In the genomic region with DNA sequence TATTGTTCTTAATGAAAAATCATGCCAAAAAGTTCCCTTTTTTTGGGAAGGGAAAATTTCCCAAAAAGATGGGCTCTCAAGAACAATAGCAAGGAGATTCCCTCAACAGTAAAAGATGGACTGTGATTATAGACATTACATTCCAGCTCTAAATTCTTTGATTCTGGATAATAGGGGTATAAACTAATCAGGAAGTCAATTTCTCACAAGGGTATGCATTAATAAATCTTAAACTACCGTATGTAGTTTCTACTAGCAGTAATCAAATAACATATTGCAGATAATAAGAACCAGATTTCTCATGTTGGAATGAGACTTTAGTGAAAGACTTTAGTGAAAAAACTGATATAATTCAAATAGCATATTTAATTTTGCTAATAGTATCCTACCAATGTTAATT, we compare ENCODE assay signal across 9 cellular contexts.
"Had no signal": no experiment of that assay in that cellular context is flagged by ENCODE, and none has a peak within 500 bp of the region (broad histone marks: within the 10 kb centered on the region; RNA-seq: fewer than 3 reads in every experiment).

No MANE protein-coding gene starts in this region.

- H3K4me3 ChIP-seq: GM23248, GM23338, HAP-1 had no signal

- H3K27ac ChIP-seq: GM23248 had no signal

- H3K9ac ChIP-seq: GM23248 had no signal

- H3K9me3 ChIP-seq: HAP-1 had no signal

- ATAC-seq: GM23338, HCT116 had no signal

- H3K4me2 ChIP-seq: GM23338 had no signal

- H3K36me3 ChIP-seq: HAP-1 had no signal

- DNase-seq: GOT3, H7, H9, HCEC 1CT, HFFc6 had no signal

- H2AFZ ChIP-seq: GM23248, GM23338 had no signal
